Comparison of ENCODE assay signal across 21 cellular contexts in genomic region chr4:156085073-156085472, GRCh38.
DNase-seq lines count a peak whose midpoint lies in the region; TF ChIP-seq lines count a peak whose summit lies in the region.
"Had no signal": no experiment of that assay in that cellular context is flagged by ENCODE, and none has a peak within 500 bp of the region (broad histone marks: within the 10 kb centered on the region; RNA-seq: fewer than 3 reads in every experiment).

No MANE protein-coding gene starts in this region.

- DNase-seq in NCI-H146 (lab: John Stamatoyannopoulos, UW) (peak; percentile 3), NCI-H146 treated with DMSO at 0.1 percent for 48 hours (lab: John Stamatoyannopoulos, UW; ENCODE audit: unreplicated experiment) (no peak), NCI-H1417 (lab: John Stamatoyannopoulos, UW) (peak in 2 of 3 experiments; percentile 22 to 85), NCI-H2227 treated with DMSO at 0.1 percent for 48 hours (lab: John Stamatoyannopoulos, UW) (peak; percentile 50), foreskin fibroblast (no peak), GM03348 (ENCODE audit: low spot score) (no peak), HFFc6 (no peak)
- DNase-seq: Calu3; CD4-positive, CD25-positive, alpha-beta regulatory T cell; CD8-positive, alpha-beta memory T cell; DMS53; DMS79 treated with DMSO at 0.1 percent for 48 hours; GF-D8; GM23248; H7; HCEC 1CT had no signal

- no peak overlapping the region for H3K4me3 Mint-ChIP-seq in HFFc6
- H3K4me3 Mint-ChIP-seq: B cell; CD4-positive, CD25-positive, alpha-beta regulatory T cell; CD8-positive, alpha-beta memory T cell had no signal

- H3K36me3 Mint-ChIP-seq in HFFc6 (ENCODE audit: low read depth): no peaks in the 10 kb centered on the region
- H3K36me3 Mint-ChIP-seq: CD4-positive, CD25-positive, alpha-beta regulatory T cell; CD8-positive, alpha-beta memory T cell had no signal

- H2AFZ ChIP-seq in neural cell (ENCODE audit: low read depth, low read length): no peak overlapping the region
- H2AFZ ChIP-seq: GM23248 had no signal

- peak overlapping the region; percentile 76 for H3K4me2 ChIP-seq in neural cell (ENCODE audit: low read length)
- H3K4me2 ChIP-seq: BLaER1 had no signal

- peak overlapping the region; percentile 58 for H3K9ac ChIP-seq in neural cell (ENCODE audit: low read length)
- H3K9ac ChIP-seq: BLaER1, GM23248 had no signal

- no peaks in the 10 kb centered on the region for H3K4me1 Mint-ChIP-seq in HFFc6 (ENCODE audit: low read depth)
- H3K4me1 Mint-ChIP-seq: B cell; CD4-positive, CD25-positive, alpha-beta regulatory T cell; CD8-positive, alpha-beta memory T cell had no signal

- H3K9me3 ChIP-seq in neural cell (ENCODE audit: low read length): no peaks in the 10 kb centered on the region
- H3K9me3 ChIP-seq: BLaER1 had no signal

- no peaks in the 10 kb centered on the region for H3K36me3 ChIP-seq in neural cell (ENCODE audit: insufficient read depth, low read length)
- H3K36me3 ChIP-seq: BLaER1 had no signal

- H3K27ac ChIP-seq in neural cell (ENCODE audit: low read length): peak overlapping the region; percentile 94
- H3K27ac ChIP-seq: 22Rv1, BLaER1, C4-2B, GM23248 had no signal

- peak; percentile 60 for TF ChIP-seq EP300 in neural cell (conservative IDR thresholded peaks at IDR 0.05; ENCODE audit: poor library complexity, severe bottlenecking)

- no peak overlapping the region for H3K27ac Mint-ChIP-seq in HFFc6
- H3K27ac Mint-ChIP-seq: B cell; CD4-positive, CD25-positive, alpha-beta regulatory T cell; CD8-positive, alpha-beta memory T cell had no signal

- no peaks in the 10 kb centered on the region for H4K20me1 ChIP-seq in neural cell (ENCODE audit: insufficient read depth)
- H4K20me1 ChIP-seq: BLaER1 had no signal

- H3K27me3 ChIP-seq in neural cell (ENCODE audit: insufficient read depth, low read depth, low read length): no peaks in the 10 kb centered on the region
- H3K27me3 ChIP-seq: BLaER1 had no signal

- no peaks in the 10 kb centered on the region for H3K79me2 ChIP-seq in neural cell (replicated peaks; ENCODE audit: insufficient read depth, low read length)

- no peaks in the 10 kb centered on the region for H3K9me3 Mint-ChIP-seq in HFFc6

- H3K4me3 ChIP-seq in neural cell (ENCODE audit: low read length) (peak overlapping the region; percentile 52), foreskin fibroblast (ENCODE audit: low read depth in 1 of 2, low read length in 2 of 2) (no peak overlapping the region)
- H3K4me3 ChIP-seq: BLaER1, GM23248 had no signal

- H3F3A ChIP-seq in neural cell (ENCODE audit: insufficient read depth, low read length, poor library complexity, severe bottlenecking): peaks cover 11% of the 10 kb centered on the region

- no peaks in the 10 kb centered on the region; the same call in 1 of the 2 replicates for H3K27me3 Mint-ChIP-seq in HFFc6 (ENCODE audit: insufficient read depth)
- H3K27me3 Mint-ChIP-seq: B cell; CD8-positive, alpha-beta memory T cell had no signal

- TF ChIP-seq RAD21 in neural cell (conservative IDR thresholded peaks at IDR 0.05): peak; percentile 52

- H3K9me2 ChIP-seq in neural cell (ENCODE audit: insufficient read depth, low read length): no peaks in the 10 kb centered on the region

- TF ChIP-seq CTCF in neural cell (IDR thresholded peaks at IDR 0.05; ENCODE audit: poor library complexity, severe bottlenecking) (no peak), foreskin fibroblast (IDR thresholded peaks at IDR 0.05; ENCODE audit: low read depth, low read length) (no peak), HFFc6 (IDR thresholded peaks at IDR 0.05) (no peak)

TF ChIP-seq in neural cell, 6 proteins besides CTCF, POLR2A, EP300 and RAD21:
- no peak for TF ChIP-seq TAF1 (IDR thresholded peaks at IDR 0.05; ENCODE audit: low read depth)
- TF ChIP-seq MXI1 (conservative IDR thresholded peaks at IDR 0.05; ENCODE audit: poor library complexity, severe bottlenecking): no peak
- peak; percentile 32 for TF ChIP-seq SMC3 (conservative IDR thresholded peaks at IDR 0.05; ENCODE audit: poor library complexity)
- no peak for TF ChIP-seq REST (IDR thresholded peaks at IDR 0.05; ENCODE audit: borderline replicate concordance)
- TF ChIP-seq POLR2AphosphoS5 (IDR thresholded peaks at IDR 0.05): peak; percentile 78
- TF ChIP-seq EZH2 (IDR thresholded peaks at IDR 0.05; ENCODE audit: borderline replicate concordance, insufficient read depth, low read length, poor library complexity, severe bottlenecking): no peak

Comparison
In these comparisons a context has a peak if more than half of its experiments do, and no peak if none do; other contexts are left out.
1. DNase-seq: peak in NCI-H146 (single experiment), NCI-H1417 (2 of 3) and NCI-H2227 treated with DMSO at 0.1 percent for 48 hours (single experiment); none in NCI-H146 treated with DMSO at 0.1 percent for 48 hours (single experiment), foreskin fibroblast (0 of 2), GM03348 (single experiment) and HFFc6 (single experiment).